In the genomic region with DNA sequence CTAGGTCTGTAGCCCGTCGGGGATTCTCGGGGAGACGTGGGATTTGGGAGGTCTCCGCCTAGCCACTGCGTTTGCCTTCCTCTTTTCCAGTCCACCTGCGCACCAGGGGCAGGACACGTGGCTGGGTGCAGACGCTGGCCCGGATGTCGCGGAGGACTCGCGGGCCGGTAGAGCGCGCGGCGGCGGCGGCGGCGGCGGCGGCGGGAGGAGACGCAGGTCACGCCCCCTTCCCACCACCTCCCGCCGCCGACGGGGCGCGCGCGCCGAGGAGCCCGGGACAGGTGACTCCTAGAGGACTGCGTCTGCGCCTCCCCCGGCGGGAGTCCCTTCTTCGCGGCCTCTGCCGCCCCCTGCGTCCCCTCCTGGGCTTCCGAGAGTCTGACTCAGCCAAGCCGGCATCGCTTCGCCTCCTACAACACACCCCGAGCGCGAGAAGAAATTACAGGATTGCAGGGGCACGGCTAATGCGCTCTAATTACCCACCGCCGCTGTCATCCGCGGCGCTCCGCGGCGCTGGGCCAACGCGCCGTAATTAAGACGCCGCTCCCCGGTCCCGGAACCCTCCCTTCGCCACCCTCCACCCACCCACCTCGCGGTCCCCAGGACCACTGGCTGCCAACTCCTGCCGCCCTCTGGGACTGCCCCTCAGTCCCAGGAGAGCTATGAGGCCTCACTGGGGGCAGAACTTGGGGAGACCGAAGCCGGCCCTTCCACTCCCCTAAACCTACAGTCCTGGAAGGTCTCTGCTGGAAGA, we compare ENCODE assay signal across 8 cellular contexts.
DNase-seq lines count a peak whose midpoint lies in the region; ATAC-seq and TF ChIP-seq lines count a peak whose summit lies in the region.

No MANE protein-coding gene starts in this region.

- no peaks in the 10 kb centered on the region for H3K79me2 ChIP-seq in osteoblast (ENCODE audit: insufficient read depth, low read length)

- peak overlapping the region; percentile 85 for H2AFZ ChIP-seq in osteoblast (ENCODE audit: low read length)

- H3K4me1 ChIP-seq in osteoblast (ENCODE audit: insufficient read depth, low read length), result peaks cover 28% of the 10 kb centered on the region
- peaks cover 5% of the 10 kb centered on the region for H3K4me1 ChIP-seq in thymus (ENCODE audit: control insufficient read depth, insufficient read depth, low read length)

- ATAC-seq in activated T-cell treated with anti-CD3 and anti-CD28 coated beads, Interleukin-2, amount 50 U/mL, for 72 hours (replicated peaks in 1 of 2), result peak; percentile 77 to 80
- no peak for ATAC-seq in GM21529 (IDR thresholded peaks at IDR 0.05; ENCODE audit: unreplicated experiment)

- TF ChIP-seq CTCF in fibroblast of the aortic adventitia (IDR thresholded peaks at IDR 0.05; ENCODE audit: insufficient read depth, low read length), result peak; percentile 27
- peak; percentile 11 for TF ChIP-seq CTCF in osteoblast (IDR thresholded peaks at IDR 0.05; ENCODE audit: extremely low read depth, low read depth, low read length)

- peaks cover 19% of the 10 kb centered on the region for H3K4me1 Mint-ChIP-seq in activated T-cell treated with anti-CD3 and anti-CD28 coated beads, Interleukin-2, amount 50 U/mL, for 72 hours (ENCODE audit: low read depth)

- H3K27me3 Mint-ChIP-seq in activated T-cell treated with anti-CD3 and anti-CD28 coated beads, Interleukin-2, amount 50 U/mL, for 72 hours (ENCODE audit: low read depth), result peaks cover 39% of the 10 kb centered on the region

- no peaks in the 10 kb centered on the region for H3K9me3 ChIP-seq in osteoblast (ENCODE audit: low read depth, low read length)
- H3K9me3 ChIP-seq in thymus (ENCODE audit: control insufficient read depth), result no peaks in the 10 kb centered on the region

- DNase-seq in NCI-H1105 treated with DMSO at 0.1 percent for 48 hours (lab: John Stamatoyannopoulos, UW), result peak; percentile 57
- DNase-seq in NCI-H1105 (lab: John Stamatoyannopoulos, UW), result no peak
- peak; percentile 72 for DNase-seq in NCI-H2227 (lab: John Stamatoyannopoulos, UW; ENCODE audit: unreplicated experiment)
- DNase-seq in activated T-cell treated with anti-CD3 and anti-CD28 coated beads, Interleukin-2, amount 50 U/mL, for 72 hours, result peak; percentile 69 to 79
- peak; percentile 43 for DNase-seq in fibroblast of the aortic adventitia (ENCODE audit: low read depth)
- peak; percentile 94 for DNase-seq in osteoblast (ENCODE audit: insufficient read length, low spot score, missing footprints)

- WGBS in thymus, result 1% methylated on average over 76 of the region's 76 CpGs

- peak overlapping the region; percentile 73 for H3K4me2 ChIP-seq in osteoblast (ENCODE audit: insufficient read depth, low read length)

- no peaks in the 10 kb centered on the region for H4K20me1 ChIP-seq in osteoblast (ENCODE audit: insufficient read depth, low read length)

- H3K27ac Mint-ChIP-seq in activated T-cell treated with anti-CD3 and anti-CD28 coated beads, Interleukin-2, amount 50 U/mL, for 72 hours, result no peak overlapping the region

- H3K36me3 ChIP-seq in osteoblast (ENCODE audit: insufficient read depth, low read length) (no peaks in the 10 kb centered on the region), thymus (ENCODE audit: control insufficient read depth, insufficient read depth) (no peaks in the 10 kb centered on the region)

- peak overlapping the region; percentile 70 to 75 for H3K4me3 Mint-ChIP-seq in activated T-cell treated with anti-CD3 and anti-CD28 coated beads, Interleukin-2, amount 50 U/mL, for 72 hours

- H3K4me3 ChIP-seq in fibroblast of the aortic adventitia (ENCODE audit: low read depth, low read length), result peak overlapping the region; percentile 52
- H3K4me3 ChIP-seq in osteoblast (ENCODE audit: insufficient read depth, low read length), result peak overlapping the region; percentile 72
- H3K4me3 ChIP-seq in thymus (ENCODE audit: low read length), result peak overlapping the region; percentile 38

- no peaks in the 10 kb centered on the region for H3K36me3 Mint-ChIP-seq in activated T-cell treated with anti-CD3 and anti-CD28 coated beads, Interleukin-2, amount 50 U/mL, for 72 hours (ENCODE audit: insufficient read depth in 2 of 2)

- H3K27ac ChIP-seq in osteoblast (ENCODE audit: low read depth, low read length), result peak overlapping the region; percentile 53
- no peak overlapping the region for H3K27ac ChIP-seq in thymus (ENCODE audit: low read depth)

- H3K9me3 Mint-ChIP-seq in activated T-cell treated with anti-CD3 and anti-CD28 coated beads, Interleukin-2, amount 50 U/mL, for 72 hours, result no peaks in the 10 kb centered on the region

- H3K27me3 ChIP-seq in osteoblast (ENCODE audit: insufficient read depth, low read length), result no peaks in the 10 kb centered on the region
- peaks cover 25% of the 10 kb centered on the region for H3K27me3 ChIP-seq in thymus (ENCODE audit: control insufficient read depth, insufficient read depth)
